In the genomic region with DNA sequence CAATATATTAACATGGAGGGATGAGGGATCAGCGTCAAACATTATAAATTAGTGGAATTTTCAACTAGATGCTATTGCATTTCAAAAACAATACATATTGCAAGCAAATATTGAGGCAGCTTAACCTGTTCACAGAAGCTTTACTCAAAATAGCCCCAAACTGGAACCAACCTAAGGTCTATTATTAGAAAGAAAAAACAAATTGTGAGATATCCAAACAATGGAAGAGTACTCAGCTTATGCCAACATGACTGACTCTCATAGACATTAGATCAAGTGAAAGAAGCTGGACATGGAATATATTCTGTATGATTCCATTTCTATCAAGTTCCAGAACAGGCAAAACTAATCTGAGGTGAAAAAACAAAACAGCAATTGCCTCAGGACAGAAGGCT, we compare ENCODE assay signal across 15 cellular contexts. TPM values are rescaled to one million over a fixed set of nuclear protein-coding genes. Genes with fewer than 3 reads are reported as not detected.
DNase-seq lines count a peak whose midpoint lies in the region; ATAC-seq and TF ChIP-seq lines count a peak whose summit lies in the region.
"Had no signal": no experiment of that assay in that cellular context is flagged by ENCODE, and none has a peak within 500 bp of the region (broad histone marks: within the 10 kb centered on the region; RNA-seq: fewer than 3 reads in every experiment).

No MANE protein-coding gene starts in this region.

- H3K27me3 Mint-ChIP-seq in brain (peaks cover 3% of the 10 kb centered on the region), natural killer cell (ENCODE audit: low read depth in 2 of 2) (no peaks in the 10 kb centered on the region)
- H3K27me3 Mint-ChIP-seq: naive thymus-derived CD4-positive, alpha-beta T cell had no signal

- peaks cover 25 to 59% (median 39%) of the 10 kb centered on the region in 4 donors for H3K36me3 ChIP-seq in esophagus muscularis mucosa

- H3K4me3 Mint-ChIP-seq in brain (no peak overlapping the region), natural killer cell (peak overlapping the region; percentile 23)
- H3K4me3 Mint-ChIP-seq: naive thymus-derived CD4-positive, alpha-beta T cell had no signal

- H3K4me1 Mint-ChIP-seq in brain (peaks cover 51% of the 10 kb centered on the region), natural killer cell (peaks cover 19 to 22% of the 10 kb centered on the region in 2 donors)

- DNase-seq in natural killer cell (no peak), foreskin melanocyte (no peak), esophagus muscularis mucosa (ENCODE audit: extremely low spot score) (no peak)
- no peak for DNase-seq in stimulated activated CD4-positive, alpha-beta T cell treated with anti-CD3 and anti-CD28 coated beads, Interleukin-4, amount 100 ng/mL, for 24 hours
- DNase-seq: activated naive CD4-positive, alpha-beta T cell treated with Interleukin-2 at 50 U/mL for 16 hours; BE2C; body of pancreas; naive thymus-derived CD4-positive, alpha-beta T cell; NCI-H2029; SK-N-SH; testis had no signal

- peaks cover 0 to 17% (median 6%) of the 10 kb centered on the region in 4 donors for H3K4me1 ChIP-seq in esophagus muscularis mucosa
- H3K4me1 ChIP-seq: BE2C, testis had no signal

- H3K36me3 Mint-ChIP-seq in brain (peaks cover 38% of the 10 kb centered on the region), natural killer cell (no peaks in the 10 kb centered on the region)

- ATAC-seq in GM18868 (IDR thresholded peaks at IDR 0.05; ENCODE audit: unreplicated experiment): peak; percentile 14
- ATAC-seq in HG02610 (IDR thresholded peaks at IDR 0.05; ENCODE audit: unreplicated experiment): peak; percentile 11
- ATAC-seq in natural killer cell: no peak

- H3K9me3 ChIP-seq in esophagus muscularis mucosa: no peaks in the 10 kb centered on the region
- H3K9me3 ChIP-seq: BE2C, body of pancreas, SK-N-SH, testis had no signal

- WGBS in esophagus muscularis mucosa: 100% methylated on average over 1 of the region's 1 CpG

- no peaks in the 10 kb centered on the region for H3K9me3 Mint-ChIP-seq in brain
- H3K9me3 Mint-ChIP-seq in natural killer cell: no peaks in the 10 kb centered on the region
- H3K9me3 Mint-ChIP-seq: naive thymus-derived CD4-positive, alpha-beta T cell had no signal

- H3K27ac ChIP-seq in esophagus muscularis mucosa (replicated peaks in 1 of 4): no peak overlapping the region
- H3K27ac ChIP-seq: body of pancreas, testis had no signal

- no peak for TF ChIP-seq CTCF in brain (conservative IDR thresholded peaks at IDR 0.05)
- TF ChIP-seq CTCF in natural killer cell (IDR thresholded peaks at IDR 0.05): no peak
- no peak for TF ChIP-seq CTCF in esophagus muscularis mucosa (IDR thresholded peaks at IDR 0.05)

- H3K27me3 ChIP-seq in esophagus muscularis mucosa: no peaks in the 10 kb centered on the region
- H3K27me3 ChIP-seq: BE2C, body of pancreas, testis had no signal

- peak overlapping the region in 4 of 5 experiments; percentile 16 to 85 (median 70) for H3K27ac Mint-ChIP-seq in brain
- peak overlapping the region; percentile 67 to 73 for H3K27ac Mint-ChIP-seq in natural killer cell

- no peak overlapping the region for H3K4me3 ChIP-seq in esophagus muscularis mucosa
- H3K4me3 ChIP-seq: body of pancreas, testis had no signal

- TF ChIP-seq POLR2A in esophagus muscularis mucosa (IDR thresholded peaks at IDR 0.05; ENCODE audit: low read depth): no peak

- intact Hi-C loops in natural killer cell (cut with micrococcal nuclease): no loop called here
- intact Hi-C loops in esophagus muscularis mucosa (cut with DNase I): no loop called here

- TF ChIP-seq EP300 in esophagus muscularis mucosa (IDR thresholded peaks at IDR 0.05): no peak

RNA-seq across cellular contexts. Expression of a gene that starts 27.6 kb away (rescaled TPM):
- 5.0 TPM for polyA plus RNA-seq in brain (ENCODE audit: insufficient read depth, low read depth, low replicate concordance)
- total RNA-seq in natural killer cell (10 to 100 TPM in 1 of 3 donors, 1 to 10 TPM in 2; 7.5 to 15.2 (median 8.8) TPM), esophagus muscularis mucosa (10 to 100 TPM in 1 of 4 donors, 1 to 10 TPM in 3; 5.0 to 11.6 (median 6.9) TPM)

RNA-seq across cellular contexts. Expression of a gene that starts 58.2 kb away (rescaled TPM):
- 0.20 TPM for polyA plus RNA-seq in brain (ENCODE audit: insufficient read depth, low read depth, low replicate concordance)
- total RNA-seq in natural killer cell (under 1 TPM in 1 of 3 donors, not detected in 2; 0.13 TPM), esophagus muscularis mucosa (under 1 TPM in 3 of 4 donors, not detected in 1; 0.17 to 0.34 (median 0.26) TPM)
- total RNA-seq: HT1080; naive thymus-derived CD4-positive, alpha-beta T cell had no signal

Comparison
In these comparisons a context has a peak if more than half of its experiments do, and no peak if none do; other contexts are left out.
1. ATAC-seq: peak in GM18868 (single experiment) and HG02610 (single experiment); none in natural killer cell (0 of 3).